In genomic region chr20:45173531-45173930, GRCh38 we compare ENCODE assay signal across 24 cellular contexts.
"Had no signal": no experiment of that assay in that cellular context is flagged by ENCODE, and none has a peak within 500 bp of the region (broad histone marks: within the 10 kb centered on the region; RNA-seq: fewer than 3 reads in every experiment).

No MANE protein-coding gene starts in this region.

- H3K27ac ChIP-seq: KMS-11 had no signal

- H3K4me3 ChIP-seq: MG63 had no signal

- DNase-seq: activated B cell treated with CpG ODN at 0.5 μM for 24 hours; activated CD4-positive, alpha-beta T cell treated with anti-CD3 and anti-CD28 coated beads for 1 hour; activated CD4-positive, alpha-beta T cell treated with anti-CD3 and anti-CD28 coated beads, Interleukin-2, amount 10 ng/mL, durations not matched to agents 24 days and 14 days; activated CD4-positive, alpha-beta T cell treated with anti-CD3 and anti-CD28 coated beads, Interleukin-2, amount 50 U/mL, for 48 hours; activated CD8-positive, alpha-beta memory T cell treated with anti-CD3 and anti-CD28 coated beads, Interleukin-2, amount 10 ng/mL, durations not matched to agents 7 days and 5 days; activated effector memory CD4-positive, alpha-beta T cell treated with anti-CD3 and anti-CD28 coated beads, Interleukin-2, amount 50 U/mL, for 16 hours; activated naive CD4-positive, alpha-beta T cell treated with Interleukin-2 at 50 U/mL for 16 hours; activated T-cell treated with anti-CD3 and anti-CD28 coated beads, Interleukin-2, amount 50 U/mL, for 24 hours; amygdala; cerebellar nuclear complex; MG63; MV-4-11; NCI-H1092 treated with DMSO at 0.1 percent for 48 hours; NCI-H1417 treated with DMSO at 0.1 percent for 48 hours; NCI-H1694; NCI-H2029 treated with DMSO at 0.1 percent for 48 hours; NCI-H510A treated with DMSO at 0.1 percent for 48 hours; NCI-H69; SHP77 treated with DMSO at 0.1 percent for 48 hours; T-helper 17 cell; T1000 had no signal

- FAIRE-seq: astrocyte, TTC549 had no signal
